ENCODE assay signal across 23 cellular contexts in the genomic region with DNA sequence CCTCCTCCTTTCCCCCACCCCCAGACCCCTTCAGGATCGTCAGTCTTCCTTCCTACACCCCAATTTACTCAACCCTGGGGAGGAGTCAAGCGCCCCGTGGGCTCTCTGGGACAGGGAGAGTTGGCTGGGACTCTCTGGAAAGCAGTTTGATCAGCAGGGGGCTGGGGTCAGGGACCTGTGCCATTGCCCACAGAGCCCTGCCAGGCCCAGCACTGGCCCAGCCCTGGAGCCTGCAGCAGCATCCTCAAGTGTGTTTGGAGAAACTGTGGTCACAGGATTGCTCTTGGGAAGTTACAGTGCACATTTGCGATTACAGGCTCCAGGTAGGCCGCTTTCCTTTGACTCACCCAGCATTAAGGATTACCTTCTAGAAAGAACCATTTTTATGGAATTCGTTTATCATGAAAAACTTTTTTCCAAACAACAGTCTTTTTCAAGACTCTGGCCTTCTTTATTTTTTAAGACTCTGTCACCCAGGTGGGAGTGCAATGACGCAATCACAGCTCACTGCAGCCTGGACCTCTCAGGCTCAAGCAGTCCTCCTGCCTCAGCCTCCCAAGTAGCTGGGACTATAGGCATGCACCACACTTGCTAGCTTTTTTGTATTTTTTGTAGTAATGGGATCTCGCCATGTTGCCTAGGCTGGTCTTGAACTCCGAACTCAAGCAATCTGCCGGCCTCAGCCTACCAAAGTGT. TPM values are rescaled to one million over a fixed set of nuclear protein-coding genes. Genes with fewer than 3 reads are reported as not detected.
A peak's percentile ranks its signal among the peaks of the same experiment; 100 is the strongest.
DNase-seq lines count a peak whose midpoint lies in the region; ATAC-seq and TF ChIP-seq lines count a peak whose summit lies in the region.
"Had no signal": no experiment of that assay in that cellular context is flagged by ENCODE, and none has a peak within 500 bp of the region (broad histone marks: within the 10 kb centered on the region; RNA-seq: fewer than 3 reads in every experiment).

No MANE protein-coding gene starts in this region.

- TF ChIP-seq CTCF in heart right ventricle (IDR thresholded peaks at IDR 0.05) (no peak), hepatocyte (IDR thresholded peaks at IDR 0.05; ENCODE audit: poor library complexity) (no peak), gastrocnemius medialis (IDR thresholded peaks at IDR 0.05 in 4 of 5, conservative IDR thresholded peaks at IDR 0.05 in 1 of 5) (no peak)

- no peaks in the 10 kb centered on the region for H4K20me1 ChIP-seq in hepatocyte (ENCODE audit: insufficient read depth, poor library complexity, severe bottlenecking)

- intact Hi-C loops in heart right ventricle (cut with DNase I) (loop anchor here in 2 of 10 donors (5.0 kb wide), 2 partner anchors 38 to 48 kb away; no protein-coding TSS in a partner anchor), left cardiac atrium (cut with DNase I) (no loop called here), gastrocnemius medialis (cut with DNase I; ENCODE audit: low total_unique reads) (no loop called here)

- H3K36me3 ChIP-seq in heart right ventricle (peaks cover 0 to 10% (median 0%) of the 10 kb centered on the region in 9 donors), hepatocyte (replicated peaks; ENCODE audit: insufficient read depth, low read depth) (no peaks in the 10 kb centered on the region), gastrocnemius medialis (no peaks in the 10 kb centered on the region)

- H2AFZ ChIP-seq in hepatocyte = no peak overlapping the region

- in situ Hi-C loops in gastrocnemius medialis (cut with MboI; ENCODE audit: low sequenced_read_pairs in 4 of 4) = no loop called here
- in situ Hi-C loops in G401 (cut with HindIII; ENCODE audit: low sequenced_read_pairs) = no loop called here

- H3K79me2 ChIP-seq in hepatocyte = no peaks in the 10 kb centered on the region

- H3K9me3 ChIP-seq in heart right ventricle (no peaks in the 10 kb centered on the region), hepatocyte (ENCODE audit: low read depth) (no peaks in the 10 kb centered on the region), gastrocnemius medialis (no peaks in the 10 kb centered on the region)

- no peak overlapping the region for H3K4me2 ChIP-seq in hepatocyte

- no peak overlapping the region for H3K4me3 ChIP-seq in heart right ventricle
- H3K4me3 ChIP-seq in hepatocyte = no peak overlapping the region
- no peak overlapping the region for H3K4me3 ChIP-seq in gastrocnemius medialis

- peaks cover 36 to 84% (median 61%) of the 10 kb centered on the region in 9 donors for H3K4me1 ChIP-seq in heart right ventricle
- peaks cover 33% of the 10 kb centered on the region for H3K4me1 ChIP-seq in hepatocyte (ENCODE audit: insufficient read depth)
- peaks cover 66 to 69% of the 10 kb centered on the region in 2 donors for H3K4me1 ChIP-seq in gastrocnemius medialis

- H3K27ac ChIP-seq in heart right ventricle = peak overlapping the region in 9 of 10 donors; percentile 51 to 94 (median 72)
- H3K27ac ChIP-seq in angular gyrus (ENCODE audit: low read depth, low read length) = peak overlapping the region; percentile 9
- H3K27ac ChIP-seq in hepatocyte = peak overlapping the region; percentile 70
- peak overlapping the region in 3 of 4 donors; percentile 3 to 86 (median 13) for H3K27ac ChIP-seq in gastrocnemius medialis
- H3K27ac ChIP-seq: HL-60 had no signal

- no peak for TF ChIP-seq POLR2A in gastrocnemius medialis (IDR thresholded peaks at IDR 0.05)

- no peak for DNase-seq in heart right ventricle
- no peak for DNase-seq in left cardiac atrium
- DNase-seq in hepatocyte (ENCODE audit: low spot score) = no peak
- no peak for DNase-seq in gastrocnemius medialis
- DNase-seq in NCI-H446 (lab: John Stamatoyannopoulos, UW) = no peak
- DNase-seq in G401 (ENCODE audit: low spot score) = no peak
- no peak for DNase-seq in NCI-H2107 (lab: John Stamatoyannopoulos, UW)
- DNase-seq: CD8-positive, alpha-beta memory T cell; DMS53; EL; GOT3; MM.1S; NCI-H1092; NCI-H146; NCI-H2081; NCI-H510A treated with DMSO at 0.1 percent for 48 hours; NCI-H82; OCI-M1; SIG-M5 had no signal

- no peaks in the 10 kb centered on the region for H3K27me3 ChIP-seq in heart right ventricle
- H3K27me3 ChIP-seq in hepatocyte = no peaks in the 10 kb centered on the region
- H3K27me3 ChIP-seq in gastrocnemius medialis = no peaks in the 10 kb centered on the region

- ATAC-seq in heart right ventricle = no peak
- ATAC-seq in left cardiac atrium = no peak
- ATAC-seq in gastrocnemius medialis = no peak
- ATAC-seq: SK-N-SH treated with all-trans-retinoic acid at 6 μM for 48 hours had no signal

- WGBS in heart right ventricle, 2 donors = 82 to 83% methylated on average over 10 of the region's 10 CpGs
- 88% methylated on average over 10 of the region's 10 CpGs for WGBS in hepatocyte (ENCODE audit: low lambda C conversion rate, missing lambda C conversion rate)

- H3K9me2 ChIP-seq in hepatocyte (replicated peaks; ENCODE audit: insufficient read depth) = no peaks in the 10 kb centered on the region

RNA-seq across cellular contexts. Expression of a gene that starts 50.7 kb away (rescaled TPM):
- total RNA-seq in heart right ventricle = 10 to 100 TPM; 14.5 to 28.7 (median 21.3) TPM
- 10 to 100 TPM in 1 of 2 donors, 1 to 10 TPM in 1; 6.3 to 12.0 TPM for polyA plus RNA-seq in heart right ventricle
- 10 to 100 TPM; 17.7 to 40.0 TPM for total RNA-seq in left cardiac atrium
- total RNA-seq in hepatocyte = 13.0 and 14.1 TPM in 2 replicates
- 6.1 and 6.8 TPM in 2 replicates for polyA plus RNA-seq in hepatocyte
- total RNA-seq in gastrocnemius medialis = 10 to 100 TPM; 11.5 to 31.6 (median 16.3) TPM
- 26.6 and 29.9 TPM in 2 replicates for total RNA-seq in G401 (2014; rRNA removed; shearing (Covaris generic))
- polyA plus RNA-seq: CD8-positive, alpha-beta memory T cell; IgD-negative memory B cell had no signal

Comparison
In these comparisons a context has a peak if more than half of its experiments do, and no peak if none do; other contexts are left out.
1. H3K27ac ChIP-seq: peak in every context shown above with its lines; median percentile 72 in heart right ventricle; 70 in hepatocyte; 13 in gastrocnemius medialis; 9 in angular gyrus.